Comparison of ENCODE assay signal across 10 cellular contexts in the genomic region with DNA sequence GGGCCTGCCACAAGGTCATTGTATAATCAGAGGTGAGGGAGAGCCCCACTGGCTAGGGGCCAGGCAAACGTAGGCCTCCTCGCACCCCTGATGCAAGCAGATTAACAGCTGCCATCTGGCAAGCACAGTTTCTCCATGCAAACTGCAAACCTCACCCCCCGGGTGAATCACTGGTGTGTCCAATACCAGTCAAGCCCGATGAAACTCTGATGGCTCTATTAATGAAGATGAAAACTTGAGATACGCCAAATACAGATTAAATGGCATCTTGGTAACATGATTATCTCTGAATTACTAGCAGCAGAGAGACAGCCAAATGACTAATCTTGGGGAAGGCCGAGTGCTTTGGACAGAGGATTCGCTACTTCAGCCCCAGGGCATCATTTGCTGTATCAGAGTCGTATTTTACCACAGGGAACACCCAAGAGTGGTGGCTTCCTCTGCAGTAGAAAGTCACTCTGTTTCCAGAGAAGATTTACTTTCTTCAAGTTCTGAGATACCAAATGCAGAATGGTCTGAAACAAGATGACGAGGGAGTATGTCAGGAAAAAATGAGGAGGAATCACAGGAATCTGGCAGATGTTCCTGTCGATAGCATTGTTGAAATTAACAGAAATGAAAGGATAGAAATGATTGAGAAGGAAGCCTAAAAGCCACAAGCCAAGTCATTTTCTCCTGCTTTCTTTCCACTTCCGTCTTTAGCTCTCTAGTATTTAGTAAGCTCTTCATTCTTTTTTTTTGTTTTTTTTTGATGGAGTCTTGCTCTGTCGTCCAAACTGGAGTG.
A peak's percentile ranks its signal among the peaks of the same experiment; 100 is the strongest.
DNase-seq lines count a peak whose midpoint lies in the region; ATAC-seq and TF ChIP-seq lines count a peak whose summit lies in the region.
"Had no signal": no experiment of that assay in that cellular context is flagged by ENCODE, and none has a peak within 500 bp of the region (broad histone marks: within the 10 kb centered on the region; RNA-seq: fewer than 3 reads in every experiment).

No MANE protein-coding gene starts in this region.

- peak overlapping the region; percentile 93 for H3K4me2 ChIP-seq in OCI-LY3 (ENCODE audit: low read length)

- H2AFZ ChIP-seq in OCI-LY3 (ENCODE audit: low read depth, low read length): no peak overlapping the region

- H3K9ac ChIP-seq in OCI-LY3 (ENCODE audit: low read length): peak overlapping the region; percentile 42

- no peak overlapping the region for H3K27ac Mint-ChIP-seq in CD4-positive, alpha-beta T cell

- 66 to 69% methylated on average over 12 of the region's 12 CpGs for WGBS in body of pancreas, 2 donors

- peak; percentile 92 for DNase-seq in EL
- peak; percentile 70 for DNase-seq in iris pigment epithelial cell (ENCODE audit: low read depth)
- no peak for DNase-seq in body of pancreas
- DNase-seq in CD4-positive, alpha-beta T cell: no peak
- no peak for DNase-seq in NCI-H2171 (lab: John Stamatoyannopoulos, UW)
- DNase-seq in ACHN: no peak
- DNase-seq: hippocampal formation, NCI-H146 had no signal

- intact Hi-C loops in body of pancreas (cut with DNase I): no loop called here
- intact Hi-C loops in CD4-positive, alpha-beta T cell (cut with DNase I, micrococcal nuclease): no loop called here

- no peaks in the 10 kb centered on the region for H3K79me2 ChIP-seq in OCI-LY3 (ENCODE audit: low read length)

- H3K27ac ChIP-seq in OCI-LY3 (ENCODE audit: low read length): peak overlapping the region; percentile 84
- peak overlapping the region in 1 of 4 donors; percentile 3 for H3K27ac ChIP-seq in body of pancreas
- no peak overlapping the region for H3K27ac ChIP-seq in CD4-positive, alpha-beta T cell (ENCODE audit: low read depth, low read length)

- H3K36me3 Mint-ChIP-seq in CD4-positive, alpha-beta T cell (ENCODE audit: low read depth): no peaks in the 10 kb centered on the region

- peaks cover 4% of the 10 kb centered on the region for H3K9me3 Mint-ChIP-seq in CD4-positive, alpha-beta T cell

- TF ChIP-seq CTCF in OCI-LY3 (IDR thresholded peaks at IDR 0.05; ENCODE audit: low read depth, low read length): no peak
- TF ChIP-seq CTCF in body of pancreas (IDR thresholded peaks at IDR 0.05): no peak
- no peak for TF ChIP-seq CTCF in CD4-positive, alpha-beta T cell (IDR thresholded peaks at IDR 0.05)

- no peak overlapping the region for H3K4me3 Mint-ChIP-seq in CD4-positive, alpha-beta T cell

- peak; percentile 48 for ATAC-seq in HG02588 (IDR thresholded peaks at IDR 0.05; ENCODE audit: unreplicated experiment)
- no peak for ATAC-seq in body of pancreas
- ATAC-seq in CD4-positive, alpha-beta T cell (ENCODE audit: poor library complexity): no peak

- no peak for TF ChIP-seq POLR2A in body of pancreas (IDR thresholded peaks at IDR 0.05)

- no peaks in the 10 kb centered on the region for H3K36me3 ChIP-seq in OCI-LY3 (replicated peaks; ENCODE audit: low read depth, low read length)
- H3K36me3 ChIP-seq in body of pancreas (replicated peaks in 1 of 2; ENCODE audit: insufficient read depth in 1 of 2, low read depth in 2 of 2): no peaks in the 10 kb centered on the region

- H3K27me3 Mint-ChIP-seq in CD4-positive, alpha-beta T cell: no peaks in the 10 kb centered on the region

- CTCF ChIA-PET in CD4-positive, alpha-beta T cell (lab: Charles Lee): no interaction called here

- 0 out of 2 replicates have a peak, but pooled peaks cover 3% of the 10 kb centered on the region for H4K20me1 ChIP-seq in OCI-LY3 (ENCODE audit: insufficient read depth, low read length)

- H3K4me3 ChIP-seq in OCI-LY3 (ENCODE audit: low read length): peak overlapping the region; percentile 66
- H3K4me3 ChIP-seq in body of pancreas: no peak overlapping the region

- H3K9me3 ChIP-seq in OCI-LY3 (ENCODE audit: insufficient read depth, low read length): 0 out of 2 replicates have a peak, but pooled peaks cover 3% of the 10 kb centered on the region
- no peaks in the 10 kb centered on the region for H3K9me3 ChIP-seq in body of pancreas
- H3K9me3 ChIP-seq in CD4-positive, alpha-beta T cell (ENCODE audit: control insufficient read depth, low read length): no peaks in the 10 kb centered on the region

- H3K27me3 ChIP-seq in OCI-LY3 (ENCODE audit: low read depth, low read length) (peaks cover 56% of the 10 kb centered on the region), body of pancreas (no peaks in the 10 kb centered on the region)
- no peaks in the 10 kb centered on the region for H3K27me3 ChIP-seq in CD4-positive, alpha-beta T cell (ENCODE audit: control insufficient read depth, insufficient read depth, low read length)

- POLR2A ChIA-PET in CD4-positive, alpha-beta T cell (lab: Charles Lee): no interaction called here

- H3K4me1 ChIP-seq in OCI-LY3 (ENCODE audit: low read length) (peaks cover 46% of the 10 kb centered on the region), body of pancreas (peaks cover 10% of the 10 kb centered on the region)

- H3K4me1 Mint-ChIP-seq in CD4-positive, alpha-beta T cell (ENCODE audit: low read depth): no peaks in the 10 kb centered on the region

- in situ Hi-C loops in ACHN (cut with HindIII; ENCODE audit: low pct_ligation_motif_present, low pct_unique_long_range_greater_than_20kb, low sequenced_read_pairs): no loop called here

Comparison
In these comparisons a context has a peak if more than half of its experiments do, and no peak if none do; other contexts are left out.
1. DNase-seq: peak in EL (single experiment) and iris pigment epithelial cell (single experiment); none in body of pancreas (0 of 4), CD4-positive, alpha-beta T cell (0 of 10), NCI-H2171 (single experiment) and ACHN (single experiment).